ENCODE assay signal across 25 cellular contexts in genomic region chr12:132176920-132177551, GRCh38. TPM values are rescaled to one million over a fixed set of nuclear protein-coding genes. Genes with fewer than 3 reads are reported as not detected.
DNase-seq lines count a peak whose midpoint lies in the region; ATAC-seq and TF ChIP-seq lines count a peak whose summit lies in the region.
"Had no signal": no experiment of that assay in that cellular context is flagged by ENCODE, and none has a peak within 500 bp of the region (broad histone marks: within the 10 kb centered on the region; RNA-seq: fewer than 3 reads in every experiment).

No MANE protein-coding gene starts in this region.

- H3K9me3 ChIP-seq in BLaER1 (no peaks in the 10 kb centered on the region), T-helper 17 cell (ENCODE audit: control insufficient read depth, low read length, poor library complexity, severe bottlenecking) (no peaks in the 10 kb centered on the region), psoas muscle (no peaks in the 10 kb centered on the region), esophagus squamous epithelium (no peaks in the 10 kb centered on the region)

- no peak for TF ChIP-seq POLR2A in esophagus squamous epithelium (IDR thresholded peaks at IDR 0.05)

- H3K36me3 ChIP-seq in BLaER1 (no peaks in the 10 kb centered on the region), psoas muscle (ENCODE audit: insufficient read depth in 1 of 2, low read depth in 1 of 2) (no peaks in the 10 kb centered on the region), esophagus squamous epithelium (no peaks in the 10 kb centered on the region)

- H3K4me3 ChIP-seq in BLaER1: no peak overlapping the region
- H3K4me3 ChIP-seq in psoas muscle: no peak overlapping the region
- no peak overlapping the region for H3K4me3 ChIP-seq in esophagus squamous epithelium
- H3K4me3 ChIP-seq: GM12878, PC-9, SK-N-MC had no signal

- 0 out of 2 replicates have a peak overlapping the region, but pooled peaks have one; percentile 34 for H3K27ac ChIP-seq in BLaER1
- no peak overlapping the region for H3K27ac ChIP-seq in psoas muscle
- H3K27ac ChIP-seq in esophagus squamous epithelium: no peak overlapping the region
- H3K27ac ChIP-seq: C4-2B, PC-9, SK-N-MC had no signal

- peaks cover 12% of the 10 kb centered on the region for H3K27me3 Mint-ChIP-seq in T-helper 17 cell

- H3K36me3 Mint-ChIP-seq in T-helper 17 cell (ENCODE audit: low read depth): no peaks in the 10 kb centered on the region
- H3K36me3 Mint-ChIP-seq: CD8-positive, alpha-beta memory T cell had no signal

- H3K27me3 ChIP-seq in BLaER1 (peaks cover 20% of the 10 kb centered on the region; the same call in 1 of the 2 replicates), psoas muscle (ENCODE audit: insufficient read depth in 3 of 3, low read length in 2 of 3) (peaks cover 0 to 40% (median 14%) of the 10 kb centered on the region in 3 donors), esophagus squamous epithelium (peaks cover 0 to 98% (median 5%) of the 10 kb centered on the region in 4 donors)

- peak overlapping the region; percentile 71 for H3K4me2 ChIP-seq in BLaER1
- H3K4me2 ChIP-seq: PC-9 had no signal

- peak; percentile 57 for DNase-seq in Right ventricle myocardium inferior (ENCODE audit: missing footprints)
- DNase-seq in left ventricle myocardium superior: no peak
- peak in 1 of 3 donors; percentile 6 for DNase-seq in T-helper 17 cell
- DNase-seq in psoas muscle: peak; percentile 8 to 35
- DNase-seq in HCEC 1CT: no peak
- DNase-seq in esophagus squamous epithelium (lab: John Stamatoyannopoulos, UW): no peak
- DNase-seq: 8988T; CD8-positive, alpha-beta memory T cell; DMS 273 treated with DMSO at 0.1 percent for 48 hours; DMS79; EL; GDM1; NCI-H1092; NCI-H1417 treated with DMSO at 0.1 percent for 48 hours; NCI-H1694 treated with DMSO at 0.1 percent for 48 hours; NCI-H2081; NCI-H2227 treated with DMSO at 0.1 percent for 48 hours; NCI-H526 treated with DMSO at 0.1 percent for 48 hours; PC-9; RPMI8226; SHP77 treated with DMSO at 0.1 percent for 48 hours had no signal

- peaks cover 100% of the 10 kb centered on the region for H3K4me1 ChIP-seq in BLaER1
- no peaks in the 10 kb centered on the region for H3K4me1 ChIP-seq in psoas muscle
- peaks cover 0 to 19% (median 0%) of the 10 kb centered on the region in 3 donors for H3K4me1 ChIP-seq in esophagus squamous epithelium

- TF ChIP-seq CTCF in psoas muscle (IDR thresholded peaks at IDR 0.05): no peak
- no peak for TF ChIP-seq CTCF in esophagus squamous epithelium (IDR thresholded peaks at IDR 0.05)

- no peak overlapping the region for H3K9ac ChIP-seq in BLaER1

- H3K4me3 Mint-ChIP-seq in T-helper 17 cell: peak overlapping the region; percentile 36
- H3K4me3 Mint-ChIP-seq: CD8-positive, alpha-beta memory T cell had no signal

- intact Hi-C loops in Right ventricle myocardium inferior (cut with DNase I): no loop called here
- intact Hi-C loops in left ventricle myocardium superior (cut with micrococcal nuclease): no loop called here
- intact Hi-C loops in psoas muscle (cut with DNase I): no loop called here
- intact Hi-C loops in esophagus squamous epithelium (cut with DNase I): no loop called here

- peaks cover 25% of the 10 kb centered on the region for H3K4me1 Mint-ChIP-seq in T-helper 17 cell

- 75 to 79% (median 77%) methylated on average over 24 to 25 of the region's 25 CpGs for WGBS in psoas muscle, 3 donors
- WGBS in esophagus squamous epithelium, 2 donors: 61 to 76% methylated on average over 12 to 19 of the region's 25 CpGs

- no peak overlapping the region for H3K27ac Mint-ChIP-seq in T-helper 17 cell

- ATAC-seq in Right ventricle myocardium inferior (no peak), left ventricle myocardium superior (no peak), T-helper 17 cell (no peak), psoas muscle (no peak)
- ATAC-seq: GM12878 had no signal

- H4K20me1 ChIP-seq in BLaER1: 0 out of 2 replicates have a peak, but pooled peaks cover 5% of the 10 kb centered on the region

RNA-seq across cellular contexts. Expression of gene NOC4L, which starts 32.8 kb away (rescaled TPM):
- total RNA-seq in Right ventricle myocardium inferior (9.2 TPM), left ventricle myocardium superior (12.1 TPM), T-helper 17 cell (10 to 100 TPM; 20.7 to 21.6 TPM), psoas muscle (10 to 100 TPM in 3 of 4 donors, 1 to 10 TPM in 1; 7.9 to 25.7 (median 17.7) TPM), esophagus squamous epithelium (10 to 100 TPM in 3 of 4 donors, 1 to 10 TPM in 1; 9.6 to 12.1 (median 11.1) TPM)
- 10 to 100 TPM; 28.4 to 36.7 (median 30.8) TPM for polyA plus RNA-seq in psoas muscle

RNA-seq across cellular contexts. Expression of gene DDX51, which starts 32.9 kb away (rescaled TPM):
- total RNA-seq in Right ventricle myocardium inferior (10.4 TPM), left ventricle myocardium superior (8.6 TPM), T-helper 17 cell (10 to 100 TPM; 38.2 to 40.9 TPM), psoas muscle (10 to 100 TPM in 3 of 4 donors, 1 to 10 TPM in 1; 7.3 to 17.1 (median 11.8) TPM), esophagus squamous epithelium (10 to 100 TPM in 2 of 4 donors, 1 to 10 TPM in 2; 8.9 to 15.3 (median 11.0) TPM)
- polyA plus RNA-seq in psoas muscle: 10 to 100 TPM; 11.7 to 17.0 (median 14.8) TPM

Comparison
In these comparisons a context has a peak if more than half of its experiments do, and no peak if none do; other contexts are left out.
1. DNase-seq: peak in Right ventricle myocardium inferior (single experiment) and psoas muscle (2 of 2); none in left ventricle myocardium superior (single experiment), HCEC 1CT (single experiment) and esophagus squamous epithelium (single experiment).